In the genomic region with DNA sequence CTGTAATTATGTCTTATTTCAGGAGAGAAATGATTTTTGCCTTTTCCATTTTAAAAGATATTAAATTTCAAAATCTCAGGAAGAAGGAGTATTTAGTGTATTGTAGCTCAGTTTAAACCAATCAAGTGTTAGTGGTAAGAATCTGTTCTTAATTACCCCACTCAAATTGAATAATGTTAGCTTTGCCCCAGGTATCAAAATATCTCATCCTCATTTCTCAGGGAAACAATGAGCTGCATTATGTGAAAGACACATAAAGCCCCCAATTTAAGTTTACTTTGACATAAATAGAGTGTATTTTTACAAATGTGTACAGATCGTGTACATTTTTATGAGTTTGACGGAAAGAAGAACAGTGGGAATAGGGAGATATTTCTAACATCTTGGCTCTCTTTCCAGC, we compare ENCODE assay signal across 6 cellular contexts.
"Had no signal": no experiment of that assay in that cellular context is flagged by ENCODE, and none has a peak within 500 bp of the region (broad histone marks: within the 10 kb centered on the region; RNA-seq: fewer than 3 reads in every experiment).

No MANE protein-coding gene starts in this region.

- ATAC-seq: GM23338, HepG2 had no signal

- DNase-seq: H9, HCEC 1CT had no signal

- H3K27me3 Mint-ChIP-seq: IgD-negative memory B cell had no signal

- H3K4me3 Mint-ChIP-seq: GM23338, H9, IgD-negative memory B cell had no signal

- H3K27ac ChIP-seq: HL-60 had no signal

- H3K27ac Mint-ChIP-seq: GM23338, H9, IgD-negative memory B cell had no signal

- H3K4me3 ChIP-seq: GM23338 had no signal

- H3K36me3 Mint-ChIP-seq: IgD-negative memory B cell had no signal

- H3K9me3 Mint-ChIP-seq: GM23338, H9 had no signal

- H3K4me2 ChIP-seq: GM23338 had no signal

- H3K4me1 Mint-ChIP-seq: GM23338 had no signal
